ENCODE assay signal across 1 cellular context in genomic region chr6:37432916-37433656, GRCh38.
TF ChIP-seq lines count a peak whose summit lies in the region.

TSS of gene CMTR1 (plus strand) at chr6:37433221. CDS start at chr6:37435630, 2,409 bp downstream.

TF ChIP-seq in HepG2, 621 proteins besides CTCF, POLR2A, EP300 and RAD21 (continued from another document and continues in another):
- peak; percentile 34; the same call in 1 of the 2 replicates for TF ChIP-seq HMGXB3 (CRISPR knock-in tag; IDR thresholded peaks at IDR 0.05; ENCODE audit: borderline replicate concordance)
- no peak for TF ChIP-seq SRSF4 (IDR thresholded peaks at IDR 0.05; ENCODE audit: low read depth, low read length, poor library complexity, severe bottlenecking)
- peak; percentile 54 for TF ChIP-seq AGO2 (optimal IDR thresholded peaks at IDR 0.05; ENCODE audit: low read depth, low read length)
- peak; percentile 89 for TF ChIP-seq ZNF274 (CRISPR knock-in tag; IDR thresholded peaks at IDR 0.05)
- no peak for TF ChIP-seq ZFP37 (CRISPR knock-in tag; IDR thresholded peaks at IDR 0.05; ENCODE audit: borderline replicate concordance)
- peak; percentile 63 for TF ChIP-seq FOSL2 (CRISPR knock-in tag; IDR thresholded peaks at IDR 0.05)
- TF ChIP-seq NFRKB (IDR thresholded peaks at IDR 0.05) = no peak
- no peak for TF ChIP-seq ZNF570 (CRISPR knock-in tag; IDR thresholded peaks at IDR 0.05; ENCODE audit: borderline replicate concordance)
- TF ChIP-seq NRL (CRISPR knock-in tag; IDR thresholded peaks at IDR 0.05; ENCODE audit: borderline replicate concordance) = peak; percentile 63; the same call in 1 of the 2 replicates
- no peak for TF ChIP-seq SMARCE1 (IDR thresholded peaks at IDR 0.05; ENCODE audit: borderline replicate concordance)
- TF ChIP-seq ARID3A (IDR thresholded peaks at IDR 0.05; ENCODE audit: low read depth, low read length) = no peak
- TF ChIP-seq EED (CRISPR knock-in tag; IDR thresholded peaks at IDR 0.05) = peak; percentile 70; the same call in 1 of the 2 replicates
- TF ChIP-seq HMG20A (CRISPR knock-in tag; IDR thresholded peaks at IDR 0.05; ENCODE audit: borderline replicate concordance) = 0 out of 2 replicates have a peak, but pooled peaks have one; percentile 30
- peak; percentile 57; the same call in 1 of the 2 replicates for TF ChIP-seq AFF4 (CRISPR knock-in tag; IDR thresholded peaks at IDR 0.05)
- TF ChIP-seq ZNF281 (CRISPR knock-in tag; IDR thresholded peaks at IDR 0.05; ENCODE audit: borderline replicate concordance) = peak; percentile 56; the same call in 1 of the 2 replicates
- TF ChIP-seq GFI1 (CRISPR knock-in tag; IDR thresholded peaks at IDR 0.05; ENCODE audit: borderline replicate concordance) = peak; percentile 62; the same call in 1 of the 2 replicates
- TF ChIP-seq ZNF616 (CRISPR knock-in tag; IDR thresholded peaks at IDR 0.05; ENCODE audit: low read depth) = peak; percentile 78; the same call in 1 of the 2 replicates
- peak; percentile 61; the same call in 1 of the 2 replicates for TF ChIP-seq ZNF343 (CRISPR knock-in tag; IDR thresholded peaks at IDR 0.05)
- no peak for TF ChIP-seq ZNF569 (CRISPR knock-in tag; IDR thresholded peaks at IDR 0.05; ENCODE audit: borderline replicate concordance)
- no peak for TF ChIP-seq ZBTB25 (CRISPR knock-in tag; IDR thresholded peaks at IDR 0.05)
- peak; percentile 98 for TF ChIP-seq HOXA3 (CRISPR knock-in tag; IDR thresholded peaks at IDR 0.05)
- peak; percentile 76; the same call in 1 of the 2 replicates for TF ChIP-seq ZNF337 (CRISPR knock-in tag; IDR thresholded peaks at IDR 0.05; ENCODE audit: borderline replicate concordance, low read depth)
- no peak for TF ChIP-seq THAP8 (CRISPR knock-in tag; IDR thresholded peaks at IDR 0.05; ENCODE audit: borderline replicate concordance)
- no peak for TF ChIP-seq ZNF180 (CRISPR knock-in tag; IDR thresholded peaks at IDR 0.05; ENCODE audit: borderline replicate concordance, low read depth)
- no peak for TF ChIP-seq ZNF672 (CRISPR knock-in tag; IDR thresholded peaks at IDR 0.05)
- peak; percentile 95 for TF ChIP-seq ZFP91 (CRISPR knock-in tag; IDR thresholded peaks at IDR 0.05; ENCODE audit: borderline replicate concordance)
- peak; percentile 76 for TF ChIP-seq YY1 (IDR thresholded peaks at IDR 0.05; ENCODE audit: insufficient read depth, insufficient replicate concordance, low read depth, low read length)
- no peak for TF ChIP-seq HOXA7 (CRISPR knock-in tag; IDR thresholded peaks at IDR 0.05)
- peak; percentile 68 for TF ChIP-seq ARNTL (CRISPR knock-in tag; IDR thresholded peaks at IDR 0.05)
- peak; percentile 38; the same call in 1 of the 2 replicates for TF ChIP-seq SP2 (CRISPR knock-in tag; IDR thresholded peaks at IDR 0.05)
- TF ChIP-seq FOXA1 (IDR thresholded peaks at IDR 0.05) = no peak
- peak; percentile 53; the same call in 1 of the 2 replicates for TF ChIP-seq FOXA1 (CRISPR knock-in tag; IDR thresholded peaks at IDR 0.05)
- peak; percentile 84; the same call in 1 of the 2 replicates for TF ChIP-seq ZNF598 (CRISPR knock-in tag; IDR thresholded peaks at IDR 0.05; ENCODE audit: borderline replicate concordance)
- no peak for TF ChIP-seq ZNF512 (CRISPR knock-in tag; IDR thresholded peaks at IDR 0.05)
- TF ChIP-seq KDM5A (IDR thresholded peaks at IDR 0.05; ENCODE audit: borderline replicate concordance, low read length) = peak; percentile 98
- TF ChIP-seq KLF6 (CRISPR knock-in tag; IDR thresholded peaks at IDR 0.05) = peak; percentile 73
- TF ChIP-seq RELA (CRISPR knock-in tag; IDR thresholded peaks at IDR 0.05) = no peak
- TF ChIP-seq ZBTB2 (CRISPR knock-in tag; IDR thresholded peaks at IDR 0.05; ENCODE audit: low read depth) = peak; percentile 81; the same call in 1 of the 2 replicates
- TF ChIP-seq MLLT10 (CRISPR knock-in tag; IDR thresholded peaks at IDR 0.05) = no peak
- peak; percentile 98 for TF ChIP-seq SPEN (CRISPR knock-in tag; IDR thresholded peaks at IDR 0.05; ENCODE audit: low read depth)
- TF ChIP-seq ZKSCAN8 (CRISPR knock-in tag; IDR thresholded peaks at IDR 0.05; ENCODE audit: borderline replicate concordance) = no peak
